In the genomic region with DNA sequence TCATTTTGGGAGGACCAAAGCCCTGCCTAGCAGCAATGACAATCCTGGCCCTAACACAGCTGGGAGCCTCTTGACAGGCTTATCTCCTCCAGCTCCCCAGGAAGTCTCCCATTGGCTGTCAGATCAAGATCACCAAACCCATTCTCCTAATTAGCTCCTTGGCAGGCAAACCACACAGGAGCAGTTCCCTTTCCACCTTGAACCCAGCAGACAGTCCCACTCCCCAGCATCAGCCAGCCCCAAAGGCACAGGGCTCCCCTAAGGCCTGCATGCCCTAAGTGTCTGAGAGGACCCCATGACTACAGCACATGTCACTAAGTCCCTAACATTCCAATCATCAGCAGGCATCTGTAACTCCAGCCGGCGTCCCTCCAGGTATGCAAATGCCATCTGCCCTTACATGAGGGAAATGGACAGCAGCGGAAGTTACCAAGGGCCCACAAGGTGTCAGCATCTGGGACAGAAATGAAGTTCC, we compare ENCODE assay signal across 17 cellular contexts.
DNase-seq lines count a peak whose midpoint lies in the region; ATAC-seq, FAIRE-seq and TF ChIP-seq lines count a peak whose summit lies in the region.
"Had no signal": no experiment of that assay in that cellular context is flagged by ENCODE, and none has a peak within 500 bp of the region (broad histone marks: within the 10 kb centered on the region; RNA-seq: fewer than 3 reads in every experiment).

No MANE protein-coding gene starts in this region.

- H3K23me2 ChIP-seq in H9 (ENCODE audit: insufficient read length, low read depth, low read length, poor library complexity, severe bottlenecking) = no peaks in the 10 kb centered on the region

- H3K4me3 Mint-ChIP-seq in H9 = no peak overlapping the region
- H3K4me3 Mint-ChIP-seq in CD8-positive, alpha-beta T cell = no peak overlapping the region
- H3K4me3 Mint-ChIP-seq: activated T-helper 1 cell treated with anti-CD3 and anti-CD28 coated beads, Interleukin-12 subunit alpha, Interleukin-12 subunit beta, Interleukin-2, Interleukin-4 antibody, amounts not matched to agents 30 ng/mL and 10 ng/mL and 1 ng/mL, durations not matched to agents 14 hours and 24 hours and 36 hours; B cell had no signal

- no peak overlapping the region for H3K27ac ChIP-seq in H9 (ENCODE audit: insufficient read length, low read depth, low read length)
- H3K27ac ChIP-seq in tibial artery = peak overlapping the region; percentile 9 to 11
- no peak overlapping the region for H3K27ac ChIP-seq in CD8-positive, alpha-beta T cell (ENCODE audit: low read depth, low read length)
- no peak overlapping the region for H3K27ac ChIP-seq in effector memory CD4-positive, alpha-beta T cell (ENCODE audit: insufficient read depth, low read length, poor library complexity, severe bottlenecking)
- H3K27ac ChIP-seq: neutrophil had no signal

- H3K4me1 ChIP-seq in H9 (ENCODE audit: insufficient read depth, low read length) (peaks cover 7% of the 10 kb centered on the region), tibial artery (peaks cover 0 to 96% (median 43%) of the 10 kb centered on the region in 4 donors)
- H3K4me1 ChIP-seq in CD8-positive, alpha-beta T cell (ENCODE audit: insufficient read depth, low read length) = no peaks in the 10 kb centered on the region
- no peaks in the 10 kb centered on the region for H3K4me1 ChIP-seq in effector memory CD4-positive, alpha-beta T cell (ENCODE audit: control insufficient read depth, insufficient read depth, low read length, poor library complexity, severe bottlenecking)

- H3K36me3 ChIP-seq in tibial artery = no peaks in the 10 kb centered on the region
- no peaks in the 10 kb centered on the region for H3K36me3 ChIP-seq in CD8-positive, alpha-beta T cell (ENCODE audit: insufficient read depth, low read length)
- no peaks in the 10 kb centered on the region for H3K36me3 ChIP-seq in effector memory CD4-positive, alpha-beta T cell (ENCODE audit: control insufficient read depth, insufficient read depth, low read length)
- H3K36me3 ChIP-seq: neutrophil had no signal

- H3K27me3 Mint-ChIP-seq in H9 (ENCODE audit: low read depth) = peaks cover 13% of the 10 kb centered on the region
- no peaks in the 10 kb centered on the region for H3K27me3 Mint-ChIP-seq in CD8-positive, alpha-beta T cell (ENCODE audit: low read depth)

- no peak overlapping the region for H3K4me2 ChIP-seq in H9 (ENCODE audit: insufficient read depth, insufficient read length, low read length)

- peaks cover 46 to 52% of the 10 kb centered on the region in 2 experiments for H3K4me1 Mint-ChIP-seq in H9
- H3K4me1 Mint-ChIP-seq in CD8-positive, alpha-beta T cell (ENCODE audit: low read depth) = peaks cover 23% of the 10 kb centered on the region
- H3K4me1 Mint-ChIP-seq: B cell had no signal

- no peak overlapping the region for H3K27ac Mint-ChIP-seq in H9
- H3K27ac Mint-ChIP-seq in CD8-positive, alpha-beta T cell = no peak overlapping the region
- H3K27ac Mint-ChIP-seq: activated T-helper 1 cell treated with anti-CD3 and anti-CD28 coated beads, Interleukin-12 subunit alpha, Interleukin-12 subunit beta, Interleukin-2, Interleukin-4 antibody, amounts not matched to agents 30 ng/mL and 10 ng/mL and 1 ng/mL, durations not matched to agents 14 hours and 24 hours and 36 hours; B cell had no signal

- no peak overlapping the region for H4K91ac ChIP-seq in H9 (ENCODE audit: insufficient read length, low read depth, low read length)

- no peaks in the 10 kb centered on the region for H3K9me3 Mint-ChIP-seq in H9
- H3K9me3 Mint-ChIP-seq in CD8-positive, alpha-beta T cell = no peaks in the 10 kb centered on the region
- H3K9me3 Mint-ChIP-seq: activated T-helper 1 cell treated with anti-CD3 and anti-CD28 coated beads, Interleukin-12 subunit alpha, Interleukin-12 subunit beta, Interleukin-2, Interleukin-4 antibody, amounts not matched to agents 30 ng/mL and 10 ng/mL and 1 ng/mL, durations not matched to agents 14 hours and 24 hours and 36 hours had no signal

- no peaks in the 10 kb centered on the region for H3K36me3 Mint-ChIP-seq in H9 (ENCODE audit: insufficient read depth in 1 of 3, low read depth in 3 of 3)
- H3K36me3 Mint-ChIP-seq in CD8-positive, alpha-beta T cell = no peaks in the 10 kb centered on the region

- intact Hi-C loops in tibial artery (cut with DNase I; ENCODE audit: low total_unique reads) = no loop called here
- intact Hi-C loops in CD8-positive, alpha-beta T cell (cut with DNase I, micrococcal nuclease) = no loop called here

- no peak overlapping the region for H4K8ac ChIP-seq in H9 (replicated peaks; ENCODE audit: insufficient read length, low read depth, low read length)

- H3K79me2 ChIP-seq in H9 (ENCODE audit: insufficient read depth, low read length) = no peaks in the 10 kb centered on the region

- no peak for TF ChIP-seq CTCF in H9 (conservative IDR thresholded peaks at IDR 0.05)
- no peak for TF ChIP-seq CTCF in tibial artery (IDR thresholded peaks at IDR 0.05)
- no peak for TF ChIP-seq CTCF in CD8-positive, alpha-beta T cell (IDR thresholded peaks at IDR 0.05)

- FAIRE-seq in RCC 7860 (lab: Jason Lieb, UNC) = no peak
- FAIRE-seq: islet of Langerhans had no signal

- H2BK20ac ChIP-seq in H9 (ENCODE audit: low read depth, low read length, poor library complexity, severe bottlenecking) = no peak overlapping the region

- no peak overlapping the region for H2BK15ac ChIP-seq in H9 (ENCODE audit: low read depth, low read length)

- H3K56ac ChIP-seq in H9 (ENCODE audit: insufficient read length, low read depth, low read length) = no peak overlapping the region

- H3K9me3 ChIP-seq in H9 (ENCODE audit: control insufficient read depth, low read depth, low read length) (no peaks in the 10 kb centered on the region), tibial artery (no peaks in the 10 kb centered on the region)
- no peaks in the 10 kb centered on the region for H3K9me3 ChIP-seq in CD8-positive, alpha-beta T cell (ENCODE audit: low read length)
- no peaks in the 10 kb centered on the region for H3K9me3 ChIP-seq in effector memory CD4-positive, alpha-beta T cell (ENCODE audit: control insufficient read depth, low read length)
- H3K9me3 ChIP-seq: neutrophil had no signal

- CTCF ChIA-PET in CD8-positive, alpha-beta T cell (lab: Charles Lee) = no interaction called here

- no peak overlapping the region for H2AK5ac ChIP-seq in H9 (ENCODE audit: insufficient read length, low read length)

- no peak overlapping the region for H3K4me3 ChIP-seq in tibial artery
- H3K4me3 ChIP-seq in CD8-positive, alpha-beta T cell (ENCODE audit: low read depth, low read length) = no peak overlapping the region
- no peak overlapping the region for H3K4me3 ChIP-seq in effector memory CD4-positive, alpha-beta T cell (ENCODE audit: insufficient read depth, low read depth, low read length, poor library complexity, severe bottlenecking)

- ATAC-seq in CD8-positive, alpha-beta T cell = no peak
- ATAC-seq: esophagus mucosa, right cardiac atrium had no signal

- H3K14ac ChIP-seq in H9 (ENCODE audit: insufficient read depth, low read length) = no peak overlapping the region

- no peak overlapping the region for H2BK12ac ChIP-seq in H9 (ENCODE audit: insufficient read length, low read depth, low read length)

- no peaks in the 10 kb centered on the region for H4K20me1 ChIP-seq in H9 (ENCODE audit: control insufficient read depth, insufficient read depth, insufficient read length)

- H2BK5ac ChIP-seq in H9 (ENCODE audit: insufficient read length, low read length) = no peak overlapping the region

- H2BK120ac ChIP-seq in H9 (ENCODE audit: low read depth, low read length, poor library complexity, severe bottlenecking) = no peak overlapping the region

- H3K9ac ChIP-seq in H9 (ENCODE audit: extremely low read depth, insufficient read length, low read length) = no peak overlapping the region

- no peaks in the 10 kb centered on the region for H3K27me3 ChIP-seq in H9 (ENCODE audit: insufficient read depth, low read length)
- H3K27me3 ChIP-seq in tibial artery = no peaks in the 10 kb centered on the region
- no peaks in the 10 kb centered on the region for H3K27me3 ChIP-seq in CD8-positive, alpha-beta T cell (ENCODE audit: insufficient read depth, low read length)
- H3K27me3 ChIP-seq in effector memory CD4-positive, alpha-beta T cell (replicated peaks; ENCODE audit: control insufficient read depth, insufficient read depth, low read length, poor library complexity, severe bottlenecking) = no peaks in the 10 kb centered on the region

- WGBS in H9 (ENCODE audit: extremely low coverage, insufficient read length, low lambda C conversion rate) = no CpG with 5 or more reads among the region's 3 CpGs

- H4K5ac ChIP-seq in H9 (ENCODE audit: insufficient read length, low read depth, low read length) = no peak overlapping the region

- POLR2A ChIA-PET in CD8-positive, alpha-beta T cell (lab: Charles Lee) = no interaction called here

- H3T11ph ChIP-seq in H9 (ENCODE audit: low read length) = no peak overlapping the region

- DNase-seq in H9 = peak; percentile 38
- DNase-seq in RCC 7860 (ENCODE audit: low spot score) = peak; percentile 40
- peak; percentile 31 for DNase-seq in iPS-NIHi7 (ENCODE audit: extremely low spot score)
- DNase-seq in tibial artery = no peak
- DNase-seq in Kasumi-1 (lab: John Stamatoyannopoulos, UW) = no peak
- DNase-seq in CD8-positive, alpha-beta T cell = no peak
- DNase-seq in effector memory CD4-positive, alpha-beta T cell = no peak
- DNase-seq: activated CD8-positive, alpha-beta memory T cell treated with anti-CD3 and anti-CD28 coated beads for 24 hours; glutamatergic neuron; NCI-H2029 treated with DMSO at 0.1 percent for 48 hours; right cardiac atrium; T-helper 1 cell had no signal

- no peaks in the 10 kb centered on the region for H3K79me1 ChIP-seq in H9 (ENCODE audit: insufficient read depth, low read depth, low read length, poor library complexity, severe bottlenecking)

- no peak overlapping the region for H3K4ac ChIP-seq in H9 (ENCODE audit: low read depth, low read length)

- H3K23ac ChIP-seq in H9 (ENCODE audit: insufficient read length, low read depth, low read length) = no peak overlapping the region

- H3K18ac ChIP-seq in H9 (ENCODE audit: insufficient read length, low read depth, low read length) = no peak overlapping the region

- no peak overlapping the region for H2AFZ ChIP-seq in H9 (ENCODE audit: low read length)

Comparison
In these comparisons a context has a peak if more than half of its experiments do, and no peak if none do; other contexts are left out.
1. DNase-seq: peak in H9 (single experiment), RCC 7860 (single experiment) and iPS-NIHi7 (single experiment); none in tibial artery (0 of 2), Kasumi-1 (0 of 2), CD8-positive, alpha-beta T cell (0 of 7) and effector memory CD4-positive, alpha-beta T cell (0 of 3).
2. H3K27ac ChIP-seq: peak in tibial artery (2 of 2); none in H9 (single experiment), CD8-positive, alpha-beta T cell (single experiment) and effector memory CD4-positive, alpha-beta T cell (single experiment).